ENCODE assay signal across 25 cellular contexts in the genomic region with DNA sequence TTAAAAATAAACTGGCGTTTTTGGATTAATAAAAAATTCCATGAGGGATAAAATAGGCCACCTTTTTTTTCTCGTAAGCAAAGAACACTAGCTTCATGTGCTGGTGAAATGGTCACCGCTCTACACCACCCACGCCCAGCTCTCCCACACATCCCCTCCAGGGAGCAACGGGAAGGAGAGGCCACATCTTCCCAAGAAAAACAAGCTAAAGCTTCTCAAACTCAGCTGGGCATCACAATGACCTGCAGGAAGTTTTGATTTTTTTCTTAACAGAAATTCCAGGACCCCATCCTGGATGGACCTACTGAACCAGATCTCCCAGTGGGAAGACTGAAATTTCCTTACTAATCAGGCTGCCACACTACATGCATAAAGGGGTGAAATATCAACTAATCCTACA. TPM values are rescaled to one million over a fixed set of nuclear protein-coding genes. Genes with fewer than 3 reads are reported as not detected.
DNase-seq lines count a peak whose midpoint lies in the region; ATAC-seq and TF ChIP-seq lines count a peak whose summit lies in the region.
"Had no signal": no experiment of that assay in that cellular context is flagged by ENCODE, and none has a peak within 500 bp of the region (broad histone marks: within the 10 kb centered on the region; RNA-seq: fewer than 3 reads in every experiment).

No MANE protein-coding gene starts in this region.

- H3K14ac ChIP-seq in IMR-90 (replicated peaks; ENCODE audit: low read depth, low read length) (0 out of 2 replicates have a peak overlapping the region, but pooled peaks have one; percentile 25), mesenchymal stem cell (ENCODE audit: low read length in 2 of 2) (no peak overlapping the region)

- ATAC-seq in IMR-90 (ENCODE audit: low read depth) (no peak), thoracic aorta (ENCODE audit: insufficient number of reproducible peaks, low FRiP score, low read depth) (peak; percentile 76), GM21529 (IDR thresholded peaks at IDR 0.05; ENCODE audit: unreplicated experiment) (no peak)
- ATAC-seq: CD8-positive, alpha-beta T cell; HCT116 had no signal

- DNase-seq in IMR-90 (no peak), chondrocyte (ENCODE audit: low spot score) (no peak), mesenchymal stem cell (no peak), thoracic aorta (ENCODE audit: low spot score) (no peak), T-helper 9 cell (no peak)
- no peak for DNase-seq in activated T-cell treated with anti-CD3 and anti-CD28 coated beads, Interleukin-2, amount 50 U/mL, for 24 hours
- DNase-seq: activated CD4-positive, alpha-beta T cell treated with anti-CD3 and anti-CD28 coated beads, Interleukin-2, amount 50 U/mL, for 48 hours; activated CD4-positive, CD25-positive, alpha-beta regulatory T cell; activated CD8-positive, alpha-beta memory T cell treated with anti-CD3 and anti-CD28 coated beads, Interleukin-2, amount 50 U/mL, for 48 hours; activated naive CD8-positive, alpha-beta T cell treated with anti-CD3 and anti-CD28 coated beads for 36 hours; brain microvascular endothelial cell; CD8-positive, alpha-beta T cell; DMS153; Karpas-422; NCI-H1092; NCI-H2081; NCI-H345; Right ventricle myocardium superior; stomach; T1000 had no signal

- H3K27me3 Mint-ChIP-seq in chondrocyte (ENCODE audit: low read depth), result no peaks in the 10 kb centered on the region
- H3K27me3 Mint-ChIP-seq in activated T-cell treated with anti-CD3 and anti-CD28 coated beads, Interleukin-2, amount 50 U/mL, for 24 hours, result no peaks in the 10 kb centered on the region
- H3K27me3 Mint-ChIP-seq: activated naive CD8-positive, alpha-beta T cell treated with anti-CD3 and anti-CD28 coated beads for 36 hours had no signal

- H2BK20ac ChIP-seq in IMR-90 (ENCODE audit: low read depth, low read length), result no peak overlapping the region

- no peak overlapping the region for H3K18ac ChIP-seq in IMR-90 (ENCODE audit: low read depth, low read length)
- H3K18ac ChIP-seq in mesenchymal stem cell (ENCODE audit: low read depth in 1 of 2, low read length in 2 of 2), result no peak overlapping the region

- H3K23ac ChIP-seq in IMR-90 (ENCODE audit: low read depth, low read length) (no peak overlapping the region), mesenchymal stem cell (ENCODE audit: low read length in 2 of 2) (no peak overlapping the region)

- H3K9me3 ChIP-seq in IMR-90 (ENCODE audit: control insufficient read depth, insufficient read depth, low read length) (peaks cover 2% of the 10 kb centered on the region; the same call in 1 of the 2 replicates), mesenchymal stem cell (ENCODE audit: control insufficient read depth, low read length) (peaks cover 13% of the 10 kb centered on the region), thoracic aorta (no peaks in the 10 kb centered on the region)
- H3K9me3 ChIP-seq: stomach had no signal

- H2AFZ ChIP-seq in IMR-90 (replicated peaks; ENCODE audit: low read length, poor library complexity) (no peak overlapping the region), mesenchymal stem cell (ENCODE audit: low read depth, low read length) (no peak overlapping the region)
- H2AFZ ChIP-seq: neural progenitor cell had no signal

- peak overlapping the region; percentile 54; the same call in 1 of the 2 replicates for H4K5ac ChIP-seq in IMR-90 (ENCODE audit: low read depth, low read length)

- peaks cover 75% of the 10 kb centered on the region for H3K4me1 Mint-ChIP-seq in chondrocyte (ENCODE audit: low read depth)
- peaks cover 64% of the 10 kb centered on the region for H3K4me1 Mint-ChIP-seq in activated T-cell treated with anti-CD3 and anti-CD28 coated beads, Interleukin-2, amount 50 U/mL, for 24 hours (ENCODE audit: low read depth)

- no peak overlapping the region for H2AK9ac ChIP-seq in IMR-90 (replicated peaks; ENCODE audit: low read depth, low read length, poor library complexity)

- H2BK15ac ChIP-seq in IMR-90 (ENCODE audit: low read depth, low read length), result 0 out of 3 replicates have a peak overlapping the region, but pooled peaks have one; percentile 14
- no peak overlapping the region for H2BK15ac ChIP-seq in mesenchymal stem cell (ENCODE audit: low read depth, poor library complexity, severe bottlenecking)

- TF ChIP-seq CTCF in IMR-90 (conservative IDR thresholded peaks at IDR 0.05; ENCODE audit: low read depth, low read length), result no peak
- no peak for TF ChIP-seq CTCF in chondrocyte (IDR thresholded peaks at IDR 0.05)
- no peak for TF ChIP-seq CTCF in thoracic aorta (IDR thresholded peaks at IDR 0.05)

- peak overlapping the region; percentile 47 for H3K4me3 Mint-ChIP-seq in chondrocyte (ENCODE audit: unreplicated experiment)
- H3K4me3 Mint-ChIP-seq in activated T-cell treated with anti-CD3 and anti-CD28 coated beads, Interleukin-2, amount 50 U/mL, for 24 hours, result no peak overlapping the region
- H3K4me3 Mint-ChIP-seq: activated naive CD8-positive, alpha-beta T cell treated with anti-CD3 and anti-CD28 coated beads for 36 hours; CD8-positive, alpha-beta T cell; neural progenitor cell had no signal

- H2BK12ac ChIP-seq in mesenchymal stem cell (ENCODE audit: low read length in 2 of 2), result no peak overlapping the region

- no peak for TF ChIP-seq RAD21 in IMR-90 (IDR thresholded peaks at IDR 0.05; ENCODE audit: low read length)

- H3K9me1 ChIP-seq in IMR-90 (ENCODE audit: insufficient read depth, low read length), result peaks cover 10% of the 10 kb centered on the region; the same call in 1 of the 2 replicates

- CTCF ChIA-PET in IMR-90 (lab: Yijun Ruan, JAX), result no interaction called here

- dilution Hi-C loops in IMR-90 (cut with HindIII; ENCODE audit: low sequenced_read_pairs, unreplicated experiment), result no loop called here

- H3K9ac ChIP-seq in IMR-90 (ENCODE audit: low read depth, low read length) (no peak overlapping the region), mesenchymal stem cell (ENCODE audit: low read length) (peak overlapping the region; percentile 30)
- H3K9ac ChIP-seq: neural progenitor cell had no signal

- H3K36me3 ChIP-seq in IMR-90 (ENCODE audit: control insufficient read depth, insufficient read depth, low read length), result peaks cover 4% of the 10 kb centered on the region; the same call in 1 of the 2 replicates
- H3K36me3 ChIP-seq in mesenchymal stem cell (ENCODE audit: control insufficient read depth in 1 of 2, insufficient read depth in 2 of 2, low read depth in 1 of 2, low read length in 2 of 2), result no peaks in the 10 kb centered on the region
- H3K36me3 ChIP-seq in thoracic aorta, result no peaks in the 10 kb centered on the region
- H3K36me3 ChIP-seq: brain microvascular endothelial cell, neural progenitor cell, stomach had no signal

- POLR2A ChIA-PET in IMR-90 (lab: Charles Lee; ENCODE audit: unreplicated experiment), result no interaction called here

- no peak for TF ChIP-seq POLR2A in IMR-90 (IDR thresholded peaks at IDR 0.05; ENCODE audit: low read depth, low read length)

- H2AK5ac ChIP-seq in IMR-90 (ENCODE audit: low read depth, low read length) (0 out of 2 replicates have a peak overlapping the region, but pooled peaks have one; percentile 17), mesenchymal stem cell (ENCODE audit: low read length, severe bottlenecking) (peak overlapping the region; percentile 47)

- H4K8ac ChIP-seq in IMR-90 (ENCODE audit: low read depth in 2 of 2, low read length in 2 of 2) (no peak overlapping the region), mesenchymal stem cell (ENCODE audit: low read length) (no peak overlapping the region)

- H3K4ac ChIP-seq in IMR-90 (ENCODE audit: low read depth, low read length) (no peak overlapping the region), mesenchymal stem cell (ENCODE audit: low read depth in 1 of 2, low read length in 2 of 2) (no peak overlapping the region)

- H3K9me3 Mint-ChIP-seq in chondrocyte (ENCODE audit: low read depth), result peaks cover 15% of the 10 kb centered on the region
- no peaks in the 10 kb centered on the region for H3K9me3 Mint-ChIP-seq in activated T-cell treated with anti-CD3 and anti-CD28 coated beads, Interleukin-2, amount 50 U/mL, for 24 hours
- H3K9me3 Mint-ChIP-seq: CD8-positive, alpha-beta T cell had no signal

- H3K27ac Mint-ChIP-seq in chondrocyte (ENCODE audit: unreplicated experiment), result peak overlapping the region; percentile 89
- no peak overlapping the region for H3K27ac Mint-ChIP-seq in activated T-cell treated with anti-CD3 and anti-CD28 coated beads, Interleukin-2, amount 50 U/mL, for 24 hours
- H3K27ac Mint-ChIP-seq: activated naive CD8-positive, alpha-beta T cell treated with anti-CD3 and anti-CD28 coated beads for 36 hours; CD8-positive, alpha-beta T cell; neural progenitor cell had no signal

- peaks cover 3% of the 10 kb centered on the region for H3K36me3 Mint-ChIP-seq in chondrocyte (ENCODE audit: low read depth)
- peaks cover 12% of the 10 kb centered on the region for H3K36me3 Mint-ChIP-seq in activated T-cell treated with anti-CD3 and anti-CD28 coated beads, Interleukin-2, amount 50 U/mL, for 24 hours (ENCODE audit: low read depth)
- H3K36me3 Mint-ChIP-seq: CD8-positive, alpha-beta T cell had no signal

- no TSS peak for BruUV-seq in IMR-90 (replicated peaks; lab: Mats Ljungman, UMichigan)

- H3K4me2 ChIP-seq in IMR-90 (ENCODE audit: low read depth, low read length), result no peak overlapping the region
- peak overlapping the region; percentile 4 for H3K4me2 ChIP-seq in mesenchymal stem cell (ENCODE audit: low read length, poor library complexity, severe bottlenecking)
- H3K4me2 ChIP-seq: neural progenitor cell had no signal

- peaks cover 14% of the 10 kb centered on the region; the same call in 1 of the 2 replicates for H4K20me1 ChIP-seq in IMR-90 (ENCODE audit: insufficient read depth, low read length)

- no peak overlapping the region for H3K27ac ChIP-seq in IMR-90 (ENCODE audit: insufficient read depth, low read length)
- peak overlapping the region; percentile 49 for H3K27ac ChIP-seq in mesenchymal stem cell (ENCODE audit: low read length, poor library complexity, severe bottlenecking)
- H3K27ac ChIP-seq in thoracic aorta, result peak overlapping the region; percentile 7 to 38
- H3K27ac ChIP-seq: brain microvascular endothelial cell, coronary artery, neural progenitor cell, stomach had no signal

- H3K27me3 ChIP-seq in IMR-90 (ENCODE audit: control insufficient read depth, insufficient read depth, low read length) (no peaks in the 10 kb centered on the region), mesenchymal stem cell (ENCODE audit: control insufficient read depth in 1 of 2, insufficient read depth in 1 of 2, low read length in 2 of 2) (no peaks in the 10 kb centered on the region), thoracic aorta (replicated peaks; ENCODE audit: insufficient read depth) (no peaks in the 10 kb centered on the region)
- H3K27me3 ChIP-seq: brain microvascular endothelial cell, neural progenitor cell, stomach had no signal

- H4K91ac ChIP-seq in IMR-90 (ENCODE audit: insufficient read depth, low read depth, low read length), result no peak overlapping the region
- no peak overlapping the region for H4K91ac ChIP-seq in mesenchymal stem cell (ENCODE audit: low read length)

- no peak overlapping the region for H2BK5ac ChIP-seq in IMR-90 (ENCODE audit: low read depth, low read length, poor library complexity, severe bottlenecking)
- no peak overlapping the region for H2BK5ac ChIP-seq in mesenchymal stem cell (ENCODE audit: low read depth, low read length, poor library complexity, severe bottlenecking)

- H3K79me1 ChIP-seq in IMR-90 (ENCODE audit: low read depth in 1 of 2, low read length in 2 of 2) (peaks cover 32 to 83% of the 10 kb centered on the region in 2 experiments), mesenchymal stem cell (replicated peaks; ENCODE audit: low read length, poor library complexity, severe bottlenecking) (peaks cover 7% of the 10 kb centered on the region)

- H2BK120ac ChIP-seq in IMR-90 (ENCODE audit: low read depth, low read length) (no peak overlapping the region), mesenchymal stem cell (ENCODE audit: low read depth, low read length) (no peak overlapping the region)

- 100% methylated on average over 1 of the region's 5 CpGs; no CpG with 5 or more reads in 1 of the 2 experiments for WGBS in IMR-90 (ENCODE audit: extremely low coverage in 2 of 2, insufficient read length in 1 of 2), 2 experiments
- WGBS in mesenchymal stem cell, result 93% methylated on average over 5 of the region's 5 CpGs

- intact Hi-C loops in IMR-90 (cut with micrococcal nuclease), result no loop called here

- H3K56ac ChIP-seq in IMR-90 (ENCODE audit: extremely low read depth, insufficient read depth, low read length), result no peak overlapping the region

- H3K4me3 ChIP-seq in IMR-90 (ENCODE audit: insufficient read depth, low read depth, low read length), result no peak overlapping the region
- no peak overlapping the region for H3K4me3 ChIP-seq in mesenchymal stem cell (ENCODE audit: insufficient read depth in 1 of 2, low read depth in 1 of 2, low read length in 2 of 2)
- peak overlapping the region; percentile 39 for H3K4me3 ChIP-seq in thoracic aorta
- H3K4me3 ChIP-seq: coronary artery, neural progenitor cell, stomach had no signal

- H3K4me1 ChIP-seq in IMR-90 (ENCODE audit: control insufficient read depth, insufficient read depth, low read length), result peaks cover 19% of the 10 kb centered on the region
- peaks cover 7% of the 10 kb centered on the region for H3K4me1 ChIP-seq in mesenchymal stem cell (ENCODE audit: control insufficient read depth, insufficient read depth, low read depth, low read length)
- H3K4me1 ChIP-seq in thoracic aorta (ENCODE audit: control insufficient read depth in 1 of 2, low read depth in 2 of 2), result peaks cover 15 to 25% of the 10 kb centered on the region in 2 donors

- in situ Hi-C loops in IMR-90 (cut with MboI; ENCODE audit: low sequenced_read_pairs), result no loop called here

RNA-seq across cellular contexts. Expression of gene TSPAN5, which starts 9.8 kb away (rescaled TPM):
- total RNA-seq in IMR-90 (2012; rRNA removed) (79.6 and 88.3 TPM in 2 replicates), chondrocyte (52.2 to 57.7 TPM (median 55.5 TPM) in 3 replicates), thoracic aorta (10 to 100 TPM in 1 of 2 donors, 1 to 10 TPM in 1; 7.7 to 11.4 TPM)
- polyA plus RNA-seq in IMR-90 (2012; rRNA removed), result 58.2 and 64.8 TPM in 2 replicates
- polyA plus RNA-seq in IMR-90 (2012; cell fraction: cytosol; rRNA removed), result 36.9 and 41.6 TPM in 2 replicates
- 21.8 and 70.0 TPM in 2 replicates for polyA plus RNA-seq in IMR-90 (2012; cell fraction: nucleus; rRNA removed; ENCODE audit: low replicate concordance)
- polyA plus RNA-seq in mesenchymal stem cell (2013, experiment 1 of 2), result 20.4 TPM
- 22.2 TPM for polyA plus RNA-seq in mesenchymal stem cell (2013, experiment 2 of 2)
- total RNA-seq: OCI-LY7 had no signal
